26 cellular contexts compared by ENCODE assay signal in genomic region chr2:59068255-59068654, GRCh38.
DNase-seq lines count a peak whose midpoint lies in the region; ATAC-seq, FAIRE-seq and TF ChIP-seq lines count a peak whose summit lies in the region.
"Had no signal": no experiment of that assay in that cellular context is flagged by ENCODE, and none has a peak within 500 bp of the region (broad histone marks: within the 10 kb centered on the region; RNA-seq: fewer than 3 reads in every experiment).

No MANE protein-coding gene starts in this region.

- H2AK5ac ChIP-seq in neuronal stem cell (ENCODE audit: low read depth, low read length) = no peak overlapping the region

- peaks cover 3% of the 10 kb centered on the region for H3K27me3 Mint-ChIP-seq in GM23338 (ENCODE audit: insufficient read depth, low read depth, poor library complexity)
- H3K27me3 Mint-ChIP-seq: CD4-positive, alpha-beta T cell; CD8-positive, alpha-beta memory T cell had no signal

- no peaks in the 10 kb centered on the region for H3K79me1 ChIP-seq in neuronal stem cell (ENCODE audit: low read depth, low read length)

- no peak overlapping the region for H3K4ac ChIP-seq in neuronal stem cell (ENCODE audit: low read length)

- H3K27me3 ChIP-seq in GM23338 (ENCODE audit: insufficient read depth) (no peaks in the 10 kb centered on the region), neuronal stem cell (ENCODE audit: control insufficient read depth in 3 of 3, insufficient read depth in 3 of 3, low read depth in 1 of 3, low read length in 3 of 3) (no peaks in the 10 kb centered on the region), brain microvascular endothelial cell (replicated peaks) (no peaks in the 10 kb centered on the region)
- H3K27me3 ChIP-seq: BE2C; BLaER1 treated with 17β-estradiol and CSF1 and Interleukin-3, amounts not matched to agents 10 nM and 100 nM had no signal

- H2AFZ ChIP-seq in GM23338 (no peak overlapping the region), neuronal stem cell (ENCODE audit: low read length) (peak overlapping the region; percentile 3)

- H3F3A ChIP-seq in GM23338 (replicated peaks; ENCODE audit: low read depth) = no peaks in the 10 kb centered on the region

- H2BK5ac ChIP-seq in neuronal stem cell (ENCODE audit: low read length) = no peak overlapping the region

- peak; percentile 92 for FAIRE-seq in endometrium (lab: Jason Lieb, UNC)
- FAIRE-seq: A549, D721Med, G401.6, GM12892, GM19239, H54 had no signal

- ATAC-seq in GM23338 (no peak), GM19397 (IDR thresholded peaks at IDR 0.05; ENCODE audit: unreplicated experiment) (no peak), GM18861 (IDR thresholded peaks at IDR 0.05; ENCODE audit: unreplicated experiment) (no peak), left cardiac atrium (no peak)
- ATAC-seq: A549 had no signal

- in situ Hi-C loops in brain microvascular endothelial cell (cut with HindIII; ENCODE audit: low pct_ligation_motif_present, low sequenced_read_pairs) = no loop called here

- no peak overlapping the region for H3K4me3 Mint-ChIP-seq in GM23338
- H3K4me3 Mint-ChIP-seq: CD14-positive monocyte; CD4-positive, alpha-beta T cell; CD8-positive, alpha-beta memory T cell; HFFc6 had no signal

- H2BK12ac ChIP-seq in neuronal stem cell (ENCODE audit: low read length) = no peak overlapping the region

- no peaks in the 10 kb centered on the region for H3K4me1 ChIP-seq in GM23338 (ENCODE audit: insufficient read depth)
- no peaks in the 10 kb centered on the region for H3K4me1 ChIP-seq in neuronal stem cell (ENCODE audit: control insufficient read depth in 2 of 2, insufficient read depth in 1 of 2, low read depth in 1 of 2, low read length in 2 of 2)
- H3K4me1 ChIP-seq: A549, BE2C, HAP-1 had no signal

- peaks cover 12% of the 10 kb centered on the region; the same call in 2 of the 3 replicates for H3K9me3 Mint-ChIP-seq in GM23338

- no peak overlapping the region for H3K14ac ChIP-seq in neuronal stem cell (ENCODE audit: low read length)

- TF ChIP-seq CTCF in GM23338 (conservative IDR thresholded peaks at IDR 0.05; ENCODE audit: low read depth in 2 of 2) = no peak
- TF ChIP-seq CTCF in brain microvascular endothelial cell (IDR thresholded peaks at IDR 0.05; ENCODE audit: low read depth, low read length, missing control alignments) = no peak

- peaks cover 0 to 3% of the 10 kb centered on the region in 2 donors for H3K9me3 ChIP-seq in neuronal stem cell (replicated peaks in 1 of 2; ENCODE audit: control insufficient read depth in 2 of 2, insufficient read depth in 1 of 2, low read depth in 1 of 2, low read length in 2 of 2)
- H3K9me3 ChIP-seq: BE2C, HAP-1 had no signal

- no peaks in the 10 kb centered on the region for H3K36me3 Mint-ChIP-seq in GM23338 (ENCODE audit: low read depth)
- H3K36me3 Mint-ChIP-seq: CD14-positive monocyte; CD8-positive, alpha-beta memory T cell had no signal

- no peak overlapping the region for H3K27ac ChIP-seq in GM23338 (ENCODE audit: low read depth)
- no peak overlapping the region for H3K27ac ChIP-seq in neuronal stem cell (replicated peaks; ENCODE audit: low read length)
- no peak overlapping the region for H3K27ac ChIP-seq in brain microvascular endothelial cell
- H3K27ac ChIP-seq: A549; BLaER1 treated with 17β-estradiol and CSF1 and Interleukin-3, amounts not matched to agents 10 nM and 100 nM had no signal

- H3K36me3 ChIP-seq in GM23338 (ENCODE audit: insufficient read depth) (no peaks in the 10 kb centered on the region), neuronal stem cell (replicated peaks in 1 of 2; ENCODE audit: control insufficient read depth in 2 of 2, insufficient read depth in 2 of 2, low read length in 2 of 2) (no peaks in the 10 kb centered on the region), brain microvascular endothelial cell (replicated peaks) (no peaks in the 10 kb centered on the region)
- H3K36me3 ChIP-seq: BE2C; BLaER1 treated with 17β-estradiol and CSF1 and Interleukin-3, amounts not matched to agents 10 nM and 100 nM; HAP-1 had no signal

- H3K79me2 ChIP-seq in GM23338 (replicated peaks; ENCODE audit: insufficient read depth) = no peaks in the 10 kb centered on the region

- H3K27ac Mint-ChIP-seq in GM23338 = 0 out of 2 replicates have a peak overlapping the region, but pooled peaks have one; percentile 58
- H3K27ac Mint-ChIP-seq: CD14-positive monocyte; CD4-positive, alpha-beta T cell; CD8-positive, alpha-beta memory T cell; HFFc6 had no signal

- H3K9me2 ChIP-seq in GM23338 (ENCODE audit: insufficient read depth) = no peaks in the 10 kb centered on the region; the same call in 1 of the 2 replicates

- no peak overlapping the region for H3K18ac ChIP-seq in neuronal stem cell (ENCODE audit: low read length)

- no peak overlapping the region for H2BK120ac ChIP-seq in neuronal stem cell (ENCODE audit: low read depth, low read length)

- no peak overlapping the region for H4K8ac ChIP-seq in neuronal stem cell (ENCODE audit: low read depth, low read length)

- DNase-seq in GM23338 (ENCODE audit: low spot score) (no peak), neuronal stem cell (ENCODE audit: low spot score) (no peak), brain microvascular endothelial cell (no peak), left cardiac atrium (no peak)
- DNase-seq: 8988T; ACHN; AML-193; BE2C; CD4-positive, alpha-beta T cell; CD8-positive, alpha-beta memory T cell; DMS53; DMS79 treated with DMSO at 0.1 percent for 48 hours; GOT3; HFFc6 had no signal

- no peaks in the 10 kb centered on the region; the same call in 2 of the 3 replicates for H3K4me1 Mint-ChIP-seq in GM23338
- H3K4me1 Mint-ChIP-seq: CD14-positive monocyte; CD8-positive, alpha-beta memory T cell had no signal

- H3K4me3 ChIP-seq in GM23338 = no peak overlapping the region
- H3K4me3 ChIP-seq in neuronal stem cell (ENCODE audit: low read length in 2 of 2) = no peak overlapping the region
- H3K4me3 ChIP-seq in brain microvascular endothelial cell (ENCODE audit: low read depth, low read length) = no peak overlapping the region
- H3K4me3 ChIP-seq: A549; BLaER1 treated with 17β-estradiol and CSF1 and Interleukin-3, amounts not matched to agents 10 nM and 100 nM; HAP-1 had no signal

- WGBS in neuronal stem cell (ENCODE audit: extremely low coverage in 2 of 2, insufficient read length in 2 of 2, insufficient replicate concordance in 1 of 2), 2 donors = no CpG with 5 or more reads among the region's 2 CpGs

- H3K4me2 ChIP-seq in GM23338 = no peak overlapping the region
- no peak overlapping the region for H3K4me2 ChIP-seq in neuronal stem cell (ENCODE audit: insufficient read depth, low read length, poor library complexity, severe bottlenecking)
- H3K4me2 ChIP-seq: A549; BLaER1 treated with 17β-estradiol and CSF1 and Interleukin-3, amounts not matched to agents 10 nM and 100 nM had no signal

- no peak overlapping the region for H3K9ac ChIP-seq in neuronal stem cell (ENCODE audit: low read depth, low read length, poor library complexity)
- H3K9ac ChIP-seq: BLaER1 treated with 17β-estradiol and CSF1 and Interleukin-3, amounts not matched to agents 10 nM and 100 nM had no signal

- H3K23ac ChIP-seq in neuronal stem cell (ENCODE audit: low read depth, low read length, poor library complexity) = no peak overlapping the region

- H4K91ac ChIP-seq in neuronal stem cell (ENCODE audit: low read depth, low read length, poor library complexity) = no peak overlapping the region

- H2BK15ac ChIP-seq in neuronal stem cell (ENCODE audit: low read length) = no peak overlapping the region

- intact Hi-C loops in left cardiac atrium (cut with DNase I) = no loop called here

- H4K20me1 ChIP-seq in GM23338 (replicated peaks; ENCODE audit: insufficient read depth) = no peaks in the 10 kb centered on the region
- H4K20me1 ChIP-seq: BLaER1 treated with 17β-estradiol and CSF1 and Interleukin-3, amounts not matched to agents 10 nM and 100 nM had no signal

TF ChIP-seq in GM23338, 12 proteins besides CTCF, POLR2A, EP300 and RAD21 (continues in another document):
- TF ChIP-seq EZH2 (IDR thresholded peaks at IDR 0.05; ENCODE audit: low read depth, unreplicated experiment) = no peak
- TF ChIP-seq STAT1 (IDR thresholded peaks at IDR 0.05; ENCODE audit: unreplicated experiment) = no peak
